ENCODE assay signal across 18 cellular contexts in genomic region chr1:194469282-194469681, GRCh38.
"Had no signal": no experiment of that assay in that cellular context is flagged by ENCODE, and none has a peak within 500 bp of the region (broad histone marks: within the 10 kb centered on the region; RNA-seq: fewer than 3 reads in every experiment).

No MANE protein-coding gene starts in this region.

- H3K4me3 ChIP-seq: esophagus muscularis mucosa, gastrocnemius medialis, heart right ventricle, pancreas, smooth muscle cell, upper lobe of left lung, uterus had no signal

- DNase-seq: effector memory CD8-positive, alpha-beta T cell; gastrocnemius medialis; heart right ventricle; hypothalamus; kidney glomerular epithelial cell; mesendoderm; naive B cell; occipital lobe; pancreas; right cardiac atrium; stimulated activated CD4-positive, alpha-beta T cell treated with anti-CD3 and anti-CD28 coated beads, Interleukin-2, amount 100 ng/mL, for 48 hours; stimulated activated naive CD4-positive, alpha-beta T cell treated with Interleukin-2 at 50 U/mL for 16 hours; upper lobe of left lung; uterus had no signal

- H3K27ac ChIP-seq: epithelial cell of prostate, esophagus muscularis mucosa, gastrocnemius medialis, heart right ventricle, pancreas, upper lobe of left lung, uterus had no signal

- H3K36me3 ChIP-seq: esophagus muscularis mucosa, gastrocnemius medialis, heart right ventricle, pancreas, upper lobe of left lung, uterus had no signal

- H3K9me3 ChIP-seq: esophagus muscularis mucosa, gastrocnemius medialis, heart right ventricle, pancreas, upper lobe of left lung, uterus had no signal

- ATAC-seq: effector memory CD8-positive, alpha-beta T cell; gastrocnemius medialis; heart right ventricle; pancreas; right cardiac atrium had no signal

- H3K27me3 ChIP-seq: esophagus muscularis mucosa, gastrocnemius medialis, heart right ventricle, pancreas, upper lobe of left lung, uterus had no signal

- FAIRE-seq: islet of Langerhans, pancreas had no signal

- H3K4me1 ChIP-seq: esophagus muscularis mucosa, gastrocnemius medialis, heart right ventricle, pancreas, upper lobe of left lung, uterus had no signal

- H3K4me2 ChIP-seq: smooth muscle cell had no signal
